16 cellular contexts compared by ENCODE assay signal in genomic region chr7:142407939-142408573, GRCh38.
A peak's percentile ranks its signal among the peaks of the same experiment; 100 is the strongest.
DNase-seq lines count a peak whose midpoint lies in the region; ATAC-seq and TF ChIP-seq lines count a peak whose summit lies in the region.
"Had no signal": no experiment of that assay in that cellular context is flagged by ENCODE, and none has a peak within 500 bp of the region (broad histone marks: within the 10 kb centered on the region; RNA-seq: fewer than 3 reads in every experiment).

No MANE protein-coding gene starts in this region.

- H3K14ac ChIP-seq in neuronal stem cell (ENCODE audit: low read length) = no peak overlapping the region
- no peak overlapping the region for H3K14ac ChIP-seq in trophoblast cell (ENCODE audit: low read length)

- H2BK15ac ChIP-seq in neuronal stem cell (ENCODE audit: low read length) = no peak overlapping the region

- H2AFZ ChIP-seq in DND-41 (ENCODE audit: low read depth, low read length) (peak overlapping the region; percentile 61; the same call in 1 of the 2 replicates), neuronal stem cell (ENCODE audit: low read length) (no peak overlapping the region), trophoblast cell (ENCODE audit: insufficient read depth, low read length, poor library complexity) (no peak overlapping the region)

- DNase-seq in DND-41 (peak; percentile 42), RPMI7951 (ENCODE audit: low read depth) (peak; percentile 56), fibroblast of the aortic adventitia (ENCODE audit: low read depth) (peak; percentile 55), sciatic nerve (ENCODE audit: low spot score) (no peak), neuronal stem cell (ENCODE audit: low spot score) (no peak), NCI-H748 (lab: John Stamatoyannopoulos, UW; ENCODE audit: unreplicated experiment) (no peak), trophoblast cell (no peak)
- DNase-seq: activated CD4-positive, alpha-beta memory T cell treated with anti-CD3 and anti-CD28 coated beads, Interleukin-2, amount 10 ng/mL, durations not matched to agents 7 days and 5 days; foreskin melanocyte; GDM1; H9; naive thymus-derived CD8-positive, alpha-beta T cell; NCI-H2029 treated with DMSO at 0.1 percent for 48 hours; NCI-H524 treated with DMSO at 0.1 percent for 48 hours; Peyer's patch had no signal

- H3K36me3 ChIP-seq in DND-41 (ENCODE audit: insufficient read depth, low read length) (no peaks in the 10 kb centered on the region), neuronal stem cell (replicated peaks in 1 of 2; ENCODE audit: control insufficient read depth in 2 of 2, insufficient read depth in 2 of 2, low read length in 2 of 2) (no peaks in the 10 kb centered on the region), trophoblast cell (ENCODE audit: control insufficient read depth in 1 of 2, insufficient read depth in 2 of 2, low read length in 2 of 2) (no peaks in the 10 kb centered on the region)
- H3K36me3 ChIP-seq: Peyer's patch had no signal

- TF ChIP-seq CTCF in DND-41 (IDR thresholded peaks at IDR 0.05; ENCODE audit: borderline replicate concordance, extremely low read depth, low read length, poor library complexity, severe bottlenecking) (no peak), fibroblast of the aortic adventitia (IDR thresholded peaks at IDR 0.05; ENCODE audit: insufficient read depth, low read length) (no peak)

- peak overlapping the region; percentile 59 for H3K9ac ChIP-seq in DND-41 (ENCODE audit: low read depth, low read length)
- H3K9ac ChIP-seq in neuronal stem cell (ENCODE audit: low read depth, low read length, poor library complexity) = no peak overlapping the region
- H3K9ac ChIP-seq in trophoblast cell (ENCODE audit: low read length) = no peak overlapping the region

- peak overlapping the region; percentile 94 for H3K27ac ChIP-seq in DND-41 (ENCODE audit: low read length)
- no peak overlapping the region for H3K27ac ChIP-seq in neuronal stem cell (replicated peaks; ENCODE audit: low read length)
- no peak overlapping the region for H3K27ac ChIP-seq in trophoblast cell (ENCODE audit: low read depth, low read length)

- H2BK5ac ChIP-seq in neuronal stem cell (ENCODE audit: low read length) (no peak overlapping the region), trophoblast cell (ENCODE audit: low read depth, low read length, poor library complexity) (no peak overlapping the region)

- H3K4me3 ChIP-seq in DND-41 (ENCODE audit: low read depth in 1 of 2, low read length in 2 of 2) (peak overlapping the region in 1 of 2 experiments; percentile 46; a peak in 2 of 4 replicates), fibroblast of the aortic adventitia (ENCODE audit: low read depth, low read length) (peak overlapping the region; percentile 57), neuronal stem cell (ENCODE audit: low read length in 2 of 2) (no peak overlapping the region), trophoblast cell (ENCODE audit: low read depth, low read length) (no peak overlapping the region)
- H3K4me3 ChIP-seq: Peyer's patch had no signal

- intact Hi-C loops in sciatic nerve (cut with DNase I) = no loop called here

- H3K27me3 ChIP-seq in DND-41 (ENCODE audit: insufficient read depth, low read length, poor library complexity) (no peaks in the 10 kb centered on the region), neuronal stem cell (ENCODE audit: control insufficient read depth in 3 of 3, insufficient read depth in 3 of 3, low read depth in 1 of 3, low read length in 3 of 3) (no peaks in the 10 kb centered on the region), trophoblast cell (ENCODE audit: insufficient read depth, low read length) (no peaks in the 10 kb centered on the region)
- H3K27me3 ChIP-seq: Peyer's patch had no signal

- H3K4me1 ChIP-seq in DND-41 (ENCODE audit: insufficient read depth, low read length) = peaks cover 43% of the 10 kb centered on the region
- H3K4me1 ChIP-seq in neuronal stem cell (ENCODE audit: control insufficient read depth in 2 of 2, insufficient read depth in 1 of 2, low read depth in 1 of 2, low read length in 2 of 2) = no peaks in the 10 kb centered on the region
- H3K4me1 ChIP-seq in trophoblast cell (ENCODE audit: control insufficient read depth in 1 of 2, insufficient read depth in 2 of 2, low read length in 2 of 2) = peaks cover 5 to 9% of the 10 kb centered on the region in 2 experiments
- H3K4me1 ChIP-seq: Peyer's patch had no signal

- H3K9me3 ChIP-seq in DND-41 (ENCODE audit: insufficient read depth, low read length, severe bottlenecking) (no peaks in the 10 kb centered on the region), neuronal stem cell (replicated peaks in 1 of 2; ENCODE audit: control insufficient read depth in 2 of 2, insufficient read depth in 1 of 2, low read depth in 1 of 2, low read length in 2 of 2) (no peaks in the 10 kb centered on the region), trophoblast cell (ENCODE audit: insufficient read depth, low read depth, low read length) (no peaks in the 10 kb centered on the region)
- H3K9me3 ChIP-seq: Peyer's patch had no signal

- H3K4me2 ChIP-seq in DND-41 (ENCODE audit: insufficient read depth, low read length) (peak overlapping the region; percentile 59), neuronal stem cell (ENCODE audit: insufficient read depth, low read length, poor library complexity, severe bottlenecking) (no peak overlapping the region), trophoblast cell (ENCODE audit: low read length) (no peak overlapping the region)

- H3K79me2 ChIP-seq in DND-41 (ENCODE audit: insufficient read depth, low read length) (no peaks in the 10 kb centered on the region), trophoblast cell (ENCODE audit: control insufficient read depth, insufficient read depth, low read length, poor library complexity) (no peaks in the 10 kb centered on the region)

- H3K4ac ChIP-seq in neuronal stem cell (ENCODE audit: low read length) (no peak overlapping the region), trophoblast cell (ENCODE audit: low read depth, low read length) (no peak overlapping the region)

- H4K8ac ChIP-seq in neuronal stem cell (ENCODE audit: low read depth, low read length) (no peak overlapping the region), trophoblast cell (ENCODE audit: low read depth, low read length) (no peak overlapping the region)

- no peaks in the 10 kb centered on the region for H3K79me1 ChIP-seq in neuronal stem cell (ENCODE audit: low read depth, low read length)
- peaks cover 3% of the 10 kb centered on the region for H3K79me1 ChIP-seq in trophoblast cell (ENCODE audit: low read length)

- H4K91ac ChIP-seq in neuronal stem cell (ENCODE audit: low read depth, low read length, poor library complexity) (no peak overlapping the region), trophoblast cell (ENCODE audit: low read depth, low read length) (no peak overlapping the region)

- H2AK5ac ChIP-seq in neuronal stem cell (ENCODE audit: low read depth, low read length) (no peak overlapping the region), trophoblast cell (ENCODE audit: low read length) (no peak overlapping the region)

- no CpG with 5 or more reads among the region's 8 CpGs for WGBS in neuronal stem cell (ENCODE audit: extremely low coverage in 2 of 2, insufficient read length in 2 of 2, insufficient replicate concordance in 1 of 2), 2 donors
- no CpG with 5 or more reads among the region's 8 CpGs for WGBS in trophoblast cell (ENCODE audit: extremely low coverage, insufficient coverage, insufficient read length)

- H3K23ac ChIP-seq in neuronal stem cell (ENCODE audit: low read depth, low read length, poor library complexity) (no peak overlapping the region), trophoblast cell (ENCODE audit: low read length) (no peak overlapping the region)

- no peak overlapping the region for H4K12ac ChIP-seq in trophoblast cell (ENCODE audit: low read depth, low read length)

- H2BK120ac ChIP-seq in neuronal stem cell (ENCODE audit: low read depth, low read length) (no peak overlapping the region), trophoblast cell (ENCODE audit: insufficient read depth, low read length, poor library complexity) (no peak overlapping the region)

- no peak overlapping the region for H2BK12ac ChIP-seq in neuronal stem cell (ENCODE audit: low read length)
- H2BK12ac ChIP-seq in trophoblast cell (ENCODE audit: low read length) = no peak overlapping the region

- H4K20me1 ChIP-seq in DND-41 (ENCODE audit: insufficient read depth, low read length) = no peaks in the 10 kb centered on the region

- ATAC-seq in DND-41 (ENCODE audit: insufficient read depth, low read depth) (peak; percentile 73), sciatic nerve (peak; percentile 78), GM21529 (IDR thresholded peaks at IDR 0.05; ENCODE audit: unreplicated experiment) (no peak)

- no peak overlapping the region for H3K18ac ChIP-seq in neuronal stem cell (ENCODE audit: low read length)
- no peak overlapping the region for H3K18ac ChIP-seq in trophoblast cell (ENCODE audit: low read length)

Comparison
In these comparisons a context has a peak if more than half of its experiments do, and no peak if none do; other contexts are left out.
1. DNase-seq: peak in DND-41 (single experiment), RPMI7951 (single experiment) and fibroblast of the aortic adventitia (single experiment); none in sciatic nerve (single experiment), neuronal stem cell (single experiment), NCI-H748 (single experiment) and trophoblast cell (0 of 2).